ENCODE assay signal across 12 cellular contexts in the genomic region with DNA sequence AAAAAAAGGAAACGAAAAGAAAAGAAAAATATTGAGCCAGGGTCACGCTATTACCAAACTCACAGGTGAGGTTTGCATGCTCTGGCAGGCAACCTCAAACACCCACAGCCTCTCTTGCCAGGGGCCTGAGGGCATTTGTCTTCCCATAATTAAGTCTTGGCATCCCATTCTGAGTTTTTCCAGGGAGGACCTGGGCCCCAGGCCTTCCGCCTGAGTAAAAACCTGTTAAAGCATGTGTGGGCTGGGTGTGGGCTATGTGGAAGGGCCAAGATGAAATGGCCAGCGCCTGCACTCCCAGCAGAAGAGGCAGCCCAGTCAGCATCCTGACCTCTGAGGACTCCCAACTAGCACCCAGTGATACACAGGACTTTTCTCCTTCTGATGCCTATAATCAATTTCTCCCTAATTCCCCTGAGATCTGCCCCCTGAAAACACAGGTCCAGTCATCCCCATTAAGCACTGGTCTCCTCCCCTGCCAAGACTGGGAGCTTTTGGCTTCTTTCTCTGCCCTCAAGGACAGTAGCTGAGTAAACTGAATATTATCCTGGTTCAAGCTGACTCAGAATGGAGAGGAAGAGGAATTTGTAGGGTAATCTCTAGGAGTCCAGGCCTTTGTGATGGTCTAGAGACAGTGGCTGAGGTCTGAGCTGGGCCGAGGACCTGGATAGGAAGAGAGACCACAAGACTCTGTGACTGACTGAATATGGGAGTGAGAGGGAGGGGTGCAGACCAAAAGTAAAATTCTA. TPM values are rescaled to one million over a fixed set of nuclear protein-coding genes. Genes with fewer than 3 reads are reported as not detected.
DNase-seq lines count a peak whose midpoint lies in the region; ATAC-seq, FAIRE-seq and TF ChIP-seq lines count a peak whose summit lies in the region.
"Had no signal": no experiment of that assay in that cellular context is flagged by ENCODE, and none has a peak within 500 bp of the region (broad histone marks: within the 10 kb centered on the region; RNA-seq: fewer than 3 reads in every experiment).

No MANE protein-coding gene starts in this region.

- no peak overlapping the region for H3K4me3 Mint-ChIP-seq in osteocyte (ENCODE audit: unreplicated experiment)

- H3K27ac ChIP-seq in C4-2B (peak overlapping the region; percentile 26), pancreas (no peak overlapping the region)

- peaks cover 2% of the 10 kb centered on the region for H3K27me3 Mint-ChIP-seq in osteocyte (ENCODE audit: unreplicated experiment)

- no peaks in the 10 kb centered on the region for H3K4me1 ChIP-seq in pancreas

- no peak for FAIRE-seq in pancreas (lab: Jason Lieb, UNC)
- FAIRE-seq: islet of Langerhans had no signal

- 73 to 77% methylated on average over 5 of the region's 5 CpGs for WGBS in pancreas, 2 donors

- intact Hi-C loops in pancreas (cut with DNase I) = no loop called here

- H3K9me3 Mint-ChIP-seq in osteocyte (ENCODE audit: unreplicated experiment) = peaks cover 6% of the 10 kb centered on the region

- no peaks in the 10 kb centered on the region for H3K27me3 ChIP-seq in pancreas

- DNase-seq in HT1080 (ENCODE audit: low read depth) = peak; percentile 17
- peak; percentile 36 for DNase-seq in dermis blood vessel endothelial cell
- DNase-seq in osteocyte (ENCODE audit: extremely low spot score, unreplicated experiment) = peak; percentile 23
- DNase-seq in pancreas = no peak
- DNase-seq: activated CD4-positive, alpha-beta T cell treated with anti-CD3 and anti-CD28 coated beads, Interleukin-2, amount 50 U/mL, for 4 hours; NCI-H345; occipital lobe had no signal

- no peak for ATAC-seq in pancreas
- ATAC-seq in HG02623 (IDR thresholded peaks at IDR 0.05; ENCODE audit: unreplicated experiment) = no peak
- ATAC-seq in GM19035 (IDR thresholded peaks at IDR 0.05; ENCODE audit: unreplicated experiment) = no peak
- ATAC-seq in GM18907 (IDR thresholded peaks at IDR 0.05; ENCODE audit: unreplicated experiment) = no peak

- TF ChIP-seq CTCF in C4-2B (conservative IDR thresholded peaks at IDR 0.05) = no peak
- TF ChIP-seq CTCF in osteocyte (IDR thresholded peaks at IDR 0.05) = no peak
- no peak for TF ChIP-seq CTCF in pancreas (IDR thresholded peaks at IDR 0.05)

- peaks cover 19% of the 10 kb centered on the region for H3K4me1 Mint-ChIP-seq in osteocyte (ENCODE audit: unreplicated experiment)

- no peaks in the 10 kb centered on the region for H3K36me3 Mint-ChIP-seq in osteocyte (ENCODE audit: unreplicated experiment)

- H3K27ac Mint-ChIP-seq in osteocyte (ENCODE audit: unreplicated experiment) = no peak overlapping the region

- no peaks in the 10 kb centered on the region for H3K36me3 ChIP-seq in pancreas

- H3K4me3 ChIP-seq in pancreas = no peak overlapping the region

- no peaks in the 10 kb centered on the region for H3K9me3 ChIP-seq in pancreas

RNA-seq across cellular contexts. Expression of a gene that starts 35.6 kb away (rescaled TPM):
- total RNA-seq in HT1080 (2014; rRNA removed; shearing (Covaris generic)) = 13.3 and 15.0 TPM in 2 replicates
- polyA plus RNA-seq in HT1080 (2015; cell fraction: cytosol; rRNA removed) = 8.3 and 12.3 TPM in 2 replicates
- polyA plus RNA-seq in HT1080 (2015; cell fraction: nucleus; rRNA removed) = 8.7 and 11.4 TPM in 2 replicates
- total RNA-seq in dermis blood vessel endothelial cell (22.8 and 30.1 TPM in 2 replicates), osteocyte (17.4 and 17.6 TPM in 2 replicates), pancreas (10 to 100 TPM in 1 of 6 donors, 1 to 10 TPM in 5; 4.9 to 13.2 (median 7.4) TPM)
- polyA plus RNA-seq in pancreas = 1 to 10 TPM; 2.0 to 2.6 TPM

RNA-seq across cellular contexts. Expression of a gene that starts 42.0 kb away (rescaled TPM):
- 21.9 and 33.8 TPM in 2 replicates for total RNA-seq in HT1080 (2014; rRNA removed; shearing (Covaris generic))
- polyA plus RNA-seq in HT1080 (2015; cell fraction: cytosol; rRNA removed) = 44.3 and 51.3 TPM in 2 replicates
- 18.9 and 24.0 TPM in 2 replicates for polyA plus RNA-seq in HT1080 (2015; cell fraction: nucleus; rRNA removed)
- total RNA-seq in dermis blood vessel endothelial cell (4.4 and 8.7 TPM in 2 replicates), osteocyte (84.0 and 84.1 TPM in 2 replicates), pancreas (10 to 100 TPM in 5 of 6 donors, 1 to 10 TPM in 1; 9.7 to 25.2 (median 12.1) TPM)
- 1 to 10 TPM; 2.7 to 5.0 TPM for polyA plus RNA-seq in pancreas

Comparison
In these comparisons a context has a peak if more than half of its experiments do, and no peak if none do; other contexts are left out.
1. DNase-seq: peak in HT1080 (single experiment), dermis blood vessel endothelial cell (single experiment) and osteocyte (single experiment); none in pancreas (0 of 6).